ENCODE assay signal across 35 cellular contexts in genomic region chr10:122007415-122007814, GRCh38. TPM values are rescaled to one million over a fixed set of nuclear protein-coding genes. Genes with fewer than 3 reads are reported as not detected.
"Had no signal": no experiment of that assay in that cellular context is flagged by ENCODE, and none has a peak within 500 bp of the region (broad histone marks: within the 10 kb centered on the region; RNA-seq: fewer than 3 reads in every experiment).

No MANE protein-coding gene starts in this region.

- FAIRE-seq: astrocyte had no signal

- H3K4me3 ChIP-seq: adrenal gland, body of pancreas, breast epithelium, MG63, Peyer's patch had no signal

- H3K36me3 Mint-ChIP-seq: activated CD4-positive, alpha-beta memory T cell treated with anti-CD3 and anti-CD28 coated beads for 36 hours; T-cell had no signal

- H3K27ac Mint-ChIP-seq: activated B cell treated with CpG ODN at 0.5 μM for 24 hours; activated CD4-positive, alpha-beta memory T cell treated with anti-CD3 and anti-CD28 coated beads for 36 hours; activated naive CD4-positive, alpha-beta T cell treated with anti-CD3 and anti-CD28 coated beads for 36 hours; activated naive CD4-positive, alpha-beta T cell treated with anti-CD3 and anti-CD28 coated beads, Interleukin-2, amount 50 U/mL, for 72 hours; activated T-helper 1 cell treated with anti-CD3 and anti-CD28 coated beads, Interleukin-12 subunit alpha, Interleukin-12 subunit beta, Interleukin-2, Interleukin-4 antibody, amounts not matched to agents 30 ng/mL and 10 ng/mL and 1 ng/mL, durations not matched to agents 14 hours and 24 hours and 36 hours; T-cell; T-helper 17 cell had no signal

- H3K27me3 ChIP-seq: adrenal gland, body of pancreas, breast epithelium, MG63, Peyer's patch had no signal

- ATAC-seq: activated naive CD4-positive, alpha-beta T cell treated with anti-CD3 and anti-CD28 coated beads, Interleukin-2, amount 50 U/mL, for 72 hours; activated T-cell treated with anti-CD3 and anti-CD28 coated beads, Interleukin-2, amount 50 U/mL, for 4 hours; body of pancreas; SK-N-SH treated with all-trans-retinoic acid at 6 μM for 48 hours; T-cell; T-helper 17 cell had no signal

- H3K27ac ChIP-seq: adrenal gland, body of pancreas, breast epithelium, Peyer's patch, VCaP had no signal

- H3K36me3 ChIP-seq: adrenal gland, breast epithelium, MG63, Peyer's patch had no signal

- H3K4me1 Mint-ChIP-seq: activated B cell treated with CpG ODN at 0.5 μM for 24 hours, T-cell, T-helper 17 cell had no signal

- DNase-seq: activated B cell treated with CpG ODN at 0.5 μM for 24 hours; activated CD4-positive, alpha-beta memory T cell treated with anti-CD3 and anti-CD28 coated beads for 36 hours; activated CD4-positive, alpha-beta T cell treated with anti-CD3 and anti-CD28 coated beads for 4 hours; activated CD4-positive, alpha-beta T cell treated with anti-CD3 and anti-CD28 coated beads, Interleukin-2, amount 50 U/mL, for 1 hour; activated CD4-positive, CD25-positive, alpha-beta regulatory T cell treated with anti-CD3 and anti-CD28 coated beads, Interleukin-2, amount 50 U/mL, for 72 hours; activated CD8-positive, alpha-beta memory T cell treated with anti-CD3 and anti-CD28 coated beads, Interleukin-2, amount 50 U/mL, for 4 hours; activated gamma-delta T cell treated with Interleukin-2 at 50 U/mL for 16 hours; activated naive CD4-positive, alpha-beta T cell treated with anti-CD3 and anti-CD28 coated beads for 36 hours; activated T-cell treated with anti-CD3 and anti-CD28 coated beads for 4 hours; activated T-cell treated with anti-CD3 and anti-CD28 coated beads, Interleukin-2, amount 50 U/mL, for 4 hours; adrenal gland; body of pancreas; Kasumi-1; KG1; MG63; NCI-H1048; NCI-H1105 treated with DMSO at 0.1 percent for 48 hours; NCI-H1436; NCI-H1694; NCI-H1930; NCI-H2081 treated with DMSO at 0.1 percent for 48 hours; NCI-H226; NCI-H446 treated with DMSO at 0.1 percent for 48 hours; NCI-H524; Peyer's patch; RPMI8226; SHP77 treated with DMSO at 0.1 percent for 48 hours; T-cell; T-helper 17 cell had no signal

- H3K4me3 Mint-ChIP-seq: activated B cell treated with CpG ODN at 0.5 μM for 24 hours; activated CD4-positive, alpha-beta memory T cell treated with anti-CD3 and anti-CD28 coated beads for 36 hours; activated naive CD4-positive, alpha-beta T cell treated with anti-CD3 and anti-CD28 coated beads for 36 hours; activated T-cell treated with anti-CD3 and anti-CD28 coated beads, Interleukin-2, amount 50 U/mL, for 4 hours; activated T-helper 1 cell treated with anti-CD3 and anti-CD28 coated beads, Interleukin-12 subunit alpha, Interleukin-12 subunit beta, Interleukin-2, Interleukin-4 antibody, amounts not matched to agents 30 ng/mL and 10 ng/mL and 1 ng/mL, durations not matched to agents 14 hours and 24 hours and 36 hours; T-cell; T-helper 17 cell had no signal

- H3K9me3 ChIP-seq: adrenal gland, body of pancreas, Peyer's patch had no signal

- H3K4me1 ChIP-seq: adrenal gland, body of pancreas, breast epithelium, Peyer's patch had no signal

RNA-seq across cellular contexts. Expression of gene TACC2, which starts 18.5 kb away (rescaled TPM):
- total RNA-seq: activated B cell treated with CpG ODN at 0.5 μM for 24 hours; activated CD4-positive, alpha-beta memory T cell treated with anti-CD3 and anti-CD28 coated beads for 36 hours; activated naive CD4-positive, alpha-beta T cell treated with anti-CD3 and anti-CD28 coated beads for 36 hours; activated naive CD4-positive, alpha-beta T cell treated with anti-CD3 and anti-CD28 coated beads, Interleukin-2, amount 50 U/mL, for 72 hours; activated T-helper 1 cell treated with anti-CD3 and anti-CD28 coated beads, Interleukin-12 subunit alpha, Interleukin-12 subunit beta, Interleukin-2, Interleukin-4 antibody, amounts not matched to agents 30 ng/mL and 10 ng/mL and 1 ng/mL, durations not matched to agents 14 hours and 24 hours and 36 hours; T-helper 17 cell had no signal
